ENCODE assay signal across 10 cellular contexts in genomic region chr10:91607661-91608442, GRCh38. TPM values are rescaled to one million over a fixed set of nuclear protein-coding genes. Genes with fewer than 3 reads are reported as not detected.
DNase-seq lines count a peak whose midpoint lies in the region; ATAC-seq and TF ChIP-seq lines count a peak whose summit lies in the region.
"Had no signal": no experiment of that assay in that cellular context is flagged by ENCODE, and none has a peak within 500 bp of the region (broad histone marks: within the 10 kb centered on the region; RNA-seq: fewer than 3 reads in every experiment).

No MANE protein-coding gene starts in this region.

- BruUV-seq in MCF 10A (replicated peaks; lab: Mats Ljungman, UMichigan) = no TSS peak

- H3K27ac ChIP-seq in breast epithelium = peak overlapping the region; percentile 76 to 85
- H3K27ac ChIP-seq in aorta (ENCODE audit: low read depth in 1 of 2, low read length in 2 of 2) = peak overlapping the region; percentile 91 to 92

- peaks cover 8% of the 10 kb centered on the region for H3K9me3 Mint-ChIP-seq in MCF 10A (ENCODE audit: unreplicated experiment)

- 27% methylated on average over 5 of the region's 5 CpGs for WGBS in aorta, 2 donors

- no peaks in the 10 kb centered on the region for H3K36me3 Mint-ChIP-seq in MCF 10A (ENCODE audit: insufficient read depth, unreplicated experiment)

- H3K36me3 ChIP-seq in breast epithelium (no peaks in the 10 kb centered on the region), aorta (ENCODE audit: control insufficient read depth in 1 of 2, insufficient read depth in 2 of 2, low read length in 1 of 2) (no peaks in the 10 kb centered on the region)

- H3K4me1 ChIP-seq in breast epithelium = peaks cover 3 to 12% of the 10 kb centered on the region in 2 donors
- H3K4me1 ChIP-seq in aorta (ENCODE audit: control insufficient read depth in 1 of 2, insufficient read depth in 2 of 2, low read length in 2 of 2) = peaks cover 6 to 13% of the 10 kb centered on the region in 2 donors

- no peak for DNase-seq in breast epithelium (ENCODE audit: low spot score in 2 of 2)
- no peak for DNase-seq in MCF 10A (ENCODE audit: unreplicated experiment)
- DNase-seq in fibroblast of the aortic adventitia (ENCODE audit: low read depth) = peak; percentile 53
- no peak for DNase-seq in omental fat pad (ENCODE audit: low spot score)
- DNase-seq in aorta = no peak
- DNase-seq in inferior parietal cortex (ENCODE audit: extremely low spot score) = no peak
- DNase-seq in GM13976 (ENCODE audit: low spot score) = no peak
- DNase-seq: GDM1, NCI-H82 had no signal

- CTCF ChIA-PET in MCF 10A (lab: Yijun Ruan, JAX) = interaction anchor here (0.7 to 1.0 kb wide), 2 partner anchors 28 to 68 kb away, joined by 3 read pairs; no protein-coding TSS in a partner anchor

- intact Hi-C loops in breast epithelium (cut with DNase I; ENCODE audit: low total_unique reads) (no loop called here), MCF 10A (cut with micrococcal nuclease) (no loop called here), aorta (cut with DNase I) (no loop called here)

- no peak overlapping the region for H3K4me3 ChIP-seq in breast epithelium
- H3K4me3 ChIP-seq in fibroblast of the aortic adventitia (ENCODE audit: low read depth, low read length) = no peak overlapping the region
- H3K4me3 ChIP-seq in aorta (ENCODE audit: low read length in 2 of 2) = no peak overlapping the region

- no peak overlapping the region for H3K4me3 Mint-ChIP-seq in MCF 10A (ENCODE audit: unreplicated experiment)

- in situ Hi-C loops in GM13976 (cut with MboI; ENCODE audit: low sequenced_read_pairs, unreplicated experiment) = no loop called here

- POLR2A ChIA-PET in MCF 10A (lab: Yijun Ruan, JAX) = interaction anchor here (0.6 to 2.1 kb wide), 3 partner anchors 10 to 25 kb away, joined by 3 to 11 read pairs (median 3); partner anchors contain the start of gene PPP1R3C

- H3K9me3 ChIP-seq in breast epithelium (no peaks in the 10 kb centered on the region), aorta (ENCODE audit: control insufficient read depth, low read length) (no peaks in the 10 kb centered on the region)

- no peak overlapping the region for H3K27ac Mint-ChIP-seq in MCF 10A (ENCODE audit: low read depth, unreplicated experiment)

- H3K4me1 Mint-ChIP-seq in MCF 10A (ENCODE audit: insufficient read depth, unreplicated experiment) = peaks cover 31% of the 10 kb centered on the region

- no peak for TF ChIP-seq CTCF in breast epithelium (IDR thresholded peaks at IDR 0.05)
- no peak for TF ChIP-seq CTCF in MCF 10A (IDR thresholded peaks at IDR 0.05; ENCODE audit: unreplicated experiment)
- TF ChIP-seq CTCF in fibroblast of the aortic adventitia (IDR thresholded peaks at IDR 0.05; ENCODE audit: insufficient read depth, low read length) = no peak
- TF ChIP-seq CTCF in omental fat pad (IDR thresholded peaks at IDR 0.05) = no peak
- no peak for TF ChIP-seq CTCF in GM13976 (IDR thresholded peaks at IDR 0.05; ENCODE audit: borderline replicate concordance, control extremely low read depth, extremely low read depth, insufficient read depth, missing control alignments)

- ATAC-seq in omental fat pad (ENCODE audit: low FRiP score) (peak; percentile 21), aorta (ENCODE audit: low FRiP score) (no peak), GM19455 (IDR thresholded peaks at IDR 0.05; ENCODE audit: unreplicated experiment) (no peak)

- no peaks in the 10 kb centered on the region for H3K27me3 Mint-ChIP-seq in MCF 10A (ENCODE audit: insufficient read depth, unreplicated experiment)

- no peak for TF ChIP-seq POLR2A in breast epithelium (IDR thresholded peaks at IDR 0.05)

- no peaks in the 10 kb centered on the region for H3K27me3 ChIP-seq in breast epithelium
- H3K27me3 ChIP-seq in aorta (ENCODE audit: control insufficient read depth in 1 of 2, insufficient read depth in 2 of 2, low read length in 1 of 2) = no peaks in the 10 kb centered on the region

RNA-seq across cellular contexts. Expression of gene PPP1R3C, which starts 25.0 kb away (rescaled TPM):
- total RNA-seq in breast epithelium = 10 to 100 TPM in 2 of 3 donors, 1 to 10 TPM in 1; 9.4 to 48.1 (median 14.4) TPM
- total RNA-seq in MCF 10A (2022) = 0.30 and 0.47 TPM in 2 replicates
- 41.1 and 92.6 TPM in 2 replicates for total RNA-seq in fibroblast of the aortic adventitia (ENCODE audit: low replicate concordance)
- 1 to 10 TPM; 3.5 to 6.8 (median 5.9) TPM for total RNA-seq in omental fat pad
- total RNA-seq in aorta = 100 to 1,000 TPM in 1 of 2 donors, 10 to 100 TPM in 1; 94.6 to 152 TPM
- 100 to 1,000 TPM in 1 of 2 donors, 10 to 100 TPM in 1; 69.2 to 288 TPM for polyA plus RNA-seq in aorta
